1 cellular context compared by ENCODE assay signal in genomic region chrX:72713599-72714444, GRCh38.
A peak's percentile ranks its signal among the peaks of the same experiment; 100 is the strongest.
TF ChIP-seq lines count a peak whose summit lies in the region.

Gene PHKA1 (minus strand): TSS chrX:72714306. CDS start chrX:72713880, 426 bp downstream.

TF ChIP-seq in HepG2, 621 proteins besides CTCF, POLR2A, EP300 and RAD21 (continued from another document):
- TF ChIP-seq UBTF (CRISPR knock-in tag; IDR thresholded peaks at IDR 0.05) (peak; percentile 74; the same call in 1 of the 2 replicates), HOXA3 (CRISPR knock-in tag; IDR thresholded peaks at IDR 0.05) (peak; percentile 19; the same call in 1 of the 2 replicates), ZNF501 (CRISPR knock-in tag; IDR thresholded peaks at IDR 0.05) (0 out of 2 replicates have a peak, but pooled peaks have one; percentile 27), ZNF574 (CRISPR knock-in tag; IDR thresholded peaks at IDR 0.05) (peak; percentile 15; the same call in 1 of the 2 replicates), GABPB1 (CRISPR knock-in tag; IDR thresholded peaks at IDR 0.05) (peak; percentile 49; the same call in 1 of the 2 replicates), RBM39 (IDR thresholded peaks at IDR 0.05; ENCODE audit: low read depth, low read length, poor library complexity, severe bottlenecking) (peak; percentile 36), ZNF770 (CRISPR knock-in tag; IDR thresholded peaks at IDR 0.05) (peak; percentile 70)
